ENCODE assay signal across 8 cellular contexts in the genomic region with DNA sequence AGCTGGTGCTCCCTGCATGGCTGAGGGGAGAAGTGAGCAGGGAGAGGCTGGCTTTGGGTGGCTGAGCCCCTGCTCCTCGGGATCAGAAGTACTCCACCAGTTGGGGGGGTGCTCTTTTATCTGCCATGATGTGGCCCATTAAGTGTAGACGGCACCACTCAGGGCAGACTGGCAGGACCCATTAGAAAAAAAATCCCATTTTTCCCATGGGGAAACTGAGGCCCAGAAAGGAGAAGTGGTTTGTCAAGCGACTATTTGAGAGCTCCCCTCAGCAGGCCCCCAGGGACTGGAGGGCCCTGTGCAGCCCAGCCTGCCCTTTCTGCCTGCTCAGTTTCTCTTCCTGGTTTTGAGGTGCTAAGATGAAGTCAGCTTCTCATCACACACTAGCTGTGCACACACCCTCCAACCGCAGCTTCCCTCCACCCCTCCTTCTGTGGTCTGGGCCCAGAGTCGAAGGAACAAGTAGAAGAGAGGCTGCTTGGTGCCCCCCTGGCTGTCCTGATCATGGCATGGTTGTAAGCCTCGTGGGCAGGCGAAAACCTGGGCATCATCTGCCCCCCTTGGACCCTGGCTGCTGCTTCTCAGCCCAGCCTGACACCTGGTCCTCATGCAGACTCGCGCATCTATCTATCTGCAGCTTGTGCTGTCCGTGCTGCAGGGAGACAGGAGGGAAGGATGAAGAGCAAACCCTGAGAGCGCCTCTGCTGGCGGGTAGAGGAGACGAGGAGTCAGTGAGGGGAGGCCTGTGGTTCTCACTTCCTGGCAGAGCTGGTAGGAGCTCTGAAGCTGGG. TPM values are rescaled to one million over a fixed set of nuclear protein-coding genes. Genes with fewer than 3 reads are reported as not detected.
DNase-seq lines count a peak whose midpoint lies in the region; ATAC-seq, FAIRE-seq and TF ChIP-seq lines count a peak whose summit lies in the region.

No MANE protein-coding gene starts in this region.

- peaks cover 90% of the 10 kb centered on the region for H3K4me1 Mint-ChIP-seq in dendritic cell treated with granulocyte-macrophage colony-stimulating factor and Interleukin-4, amounts not matched to agents 40 ng/mL and 50 ng/mL, for 4 days (ENCODE audit: low read depth)
- peaks cover 65% of the 10 kb centered on the region for H3K4me1 Mint-ChIP-seq in memory B cell

- H3K9me3 Mint-ChIP-seq in dendritic cell treated with granulocyte-macrophage colony-stimulating factor and Interleukin-4, amounts not matched to agents 40 ng/mL and 50 ng/mL, for 4 days: no peaks in the 10 kb centered on the region
- no peaks in the 10 kb centered on the region for H3K9me3 Mint-ChIP-seq in memory B cell

- TF ChIP-seq CTCF in GM12874 (IDR thresholded peaks at IDR 0.05; ENCODE audit: insufficient read depth, low read depth, low read length) (peak; percentile 83), HFF-Myc (IDR thresholded peaks at IDR 0.05; ENCODE audit: low read depth, low read length, missing control alignments) (peak; percentile 71)

- peak overlapping the region; percentile 97 for H3K4me3 Mint-ChIP-seq in dendritic cell treated with granulocyte-macrophage colony-stimulating factor and Interleukin-4, amounts not matched to agents 40 ng/mL and 50 ng/mL, for 4 days
- H3K4me3 Mint-ChIP-seq in memory B cell: peak overlapping the region; percentile 99

- peaks cover 70% of the 10 kb centered on the region for H3K36me3 Mint-ChIP-seq in dendritic cell treated with granulocyte-macrophage colony-stimulating factor and Interleukin-4, amounts not matched to agents 40 ng/mL and 50 ng/mL, for 4 days (ENCODE audit: low read depth)
- H3K36me3 Mint-ChIP-seq in memory B cell: peaks cover 19% of the 10 kb centered on the region

- no peaks in the 10 kb centered on the region for H3K27me3 Mint-ChIP-seq in dendritic cell treated with granulocyte-macrophage colony-stimulating factor and Interleukin-4, amounts not matched to agents 40 ng/mL and 50 ng/mL, for 4 days
- no peaks in the 10 kb centered on the region for H3K27me3 Mint-ChIP-seq in memory B cell

- intact Hi-C loops in dendritic cell treated with granulocyte-macrophage colony-stimulating factor and Interleukin-4, amounts not matched to agents 40 ng/mL and 50 ng/mL, for 4 days (cut with micrococcal nuclease): loop anchor here (2.0 to 5.0 kb wide), 2 partner anchors 13 to 665 kb away; a partner anchor contains a TSS

- FAIRE-seq in frontal cortex (lab: Jason Lieb, UNC): no peak

- DNase-seq in HFF-Myc (ENCODE audit: extremely low read depth, low read depth) (peak; percentile 52), NCI-H1694 (lab: John Stamatoyannopoulos, UW) (peak; percentile 59), memory B cell (ENCODE audit: low spot score in 2 of 2) (peak; percentile 82 to 90), frontal cortex (ENCODE audit: low spot score in 2 of 2) (no peak)
- DNase-seq in activated CD4-positive, alpha-beta T cell treated with anti-CD3 and anti-CD28 coated beads, Interleukin-2, amount 50 U/mL, for 24 hours (ENCODE audit: low read depth in 1 of 2, low spot score in 1 of 2): peak; percentile 76 to 90
- DNase-seq in stimulated activated CD8-positive, alpha-beta memory T cell treated with anti-CD3 and anti-CD28 coated beads, Interleukin-7, amount 100 ng/mL, for 1 hour (ENCODE audit: low read depth in 2 of 2): peak; percentile 74 to 77

- H3K27ac Mint-ChIP-seq in dendritic cell treated with granulocyte-macrophage colony-stimulating factor and Interleukin-4, amounts not matched to agents 40 ng/mL and 50 ng/mL, for 4 days: peak overlapping the region; percentile 93
- H3K27ac Mint-ChIP-seq in memory B cell: peak overlapping the region; percentile 95

- H3K4me3 ChIP-seq in HFF-Myc (replicated peaks; ENCODE audit: low read depth, low read length): no peak overlapping the region

- ATAC-seq in memory B cell (ENCODE audit: low read depth): peak; percentile 72

RNA-seq across cellular contexts. Expression of a gene that starts 5.6 kb away (rescaled TPM):
- total RNA-seq in frontal cortex: 26.5 TPM

RNA-seq across cellular contexts. Expression of a gene that starts 25.2 kb away (rescaled TPM):
- total RNA-seq in frontal cortex: not detected

RNA-seq across cellular contexts. Expression of a gene that starts 38.8 kb away (rescaled TPM):
- not detected for total RNA-seq in frontal cortex

RNA-seq across cellular contexts. Expression of a gene that starts 39.0 kb away (rescaled TPM):
- total RNA-seq in frontal cortex: 0.82 TPM

RNA-seq across cellular contexts. Expression of a gene that starts 55.5 kb away (rescaled TPM):
- total RNA-seq in frontal cortex: 30.6 TPM

Comparison
In these comparisons a context has a peak if more than half of its experiments do, and no peak if none do; other contexts are left out.
1. DNase-seq: peak in HFF-Myc (single experiment), NCI-H1694 (single experiment), activated CD4-positive, alpha-beta T cell treated with anti-CD3 and anti-CD28 coated beads, Interleukin-2, amount 50 U/mL, for 24 hours (2 of 2), memory B cell (2 of 2) and stimulated activated CD8-positive, alpha-beta memory T cell treated with anti-CD3 and anti-CD28 coated beads, Interleukin-7, amount 100 ng/mL, for 1 hour (2 of 2); none in frontal cortex (0 of 2).